ENCODE assay signal across 15 cellular contexts in genomic region chr6:85494551-85495337, GRCh38. TPM values are rescaled to one million over a fixed set of nuclear protein-coding genes. Genes with fewer than 3 reads are reported as not detected.
DNase-seq lines count a peak whose midpoint lies in the region; ATAC-seq, FAIRE-seq and TF ChIP-seq lines count a peak whose summit lies in the region.
"Had no signal": no experiment of that assay in that cellular context is flagged by ENCODE, and none has a peak within 500 bp of the region (broad histone marks: within the 10 kb centered on the region; RNA-seq: fewer than 3 reads in every experiment).

No MANE protein-coding gene starts in this region.

- DNase-seq in AML-193 (lab: John Stamatoyannopoulos, UW) (peak; percentile 13 to 21), astrocyte of the spinal cord (ENCODE audit: low read depth, low spot score) (peak; percentile 22), HepG2 (ENCODE audit: low spot score) (no peak), hippocampal formation (lab: John Stamatoyannopoulos, UW) (no peak), aorta (no peak)
- DNase-seq in activated T-cell treated with anti-CD3 and anti-CD28 coated beads, Interleukin-2, amount 50 U/mL, for 24 hours = no peak
- DNase-seq: activated naive CD8-positive, alpha-beta T cell treated with anti-CD3 and anti-CD28 coated beads, Interleukin-2, amount 50 U/mL, for 24 hours; endodermal cell; NCI-H1436 treated with DMSO at 0.1 percent for 48 hours had no signal

- POLR2A ChIA-PET in HepG2 (lab: Yijun Ruan, JAX) = no interaction called here

- H3K4me1 Mint-ChIP-seq in activated T-cell treated with anti-CD3 and anti-CD28 coated beads, Interleukin-2, amount 50 U/mL, for 24 hours (ENCODE audit: low read depth) = peaks cover 32% of the 10 kb centered on the region
- H3K4me1 Mint-ChIP-seq: endodermal cell had no signal

- H3K4me2 ChIP-seq in HepG2 (ENCODE audit: low read depth, low read length) = no peak overlapping the region
- H3K4me2 ChIP-seq: KMS-11 had no signal

- H3K27ac Mint-ChIP-seq in activated T-cell treated with anti-CD3 and anti-CD28 coated beads, Interleukin-2, amount 50 U/mL, for 24 hours = no peak overlapping the region
- H3K27ac Mint-ChIP-seq: activated naive CD8-positive, alpha-beta T cell treated with anti-CD3 and anti-CD28 coated beads, Interleukin-2, amount 50 U/mL, for 24 hours; endodermal cell had no signal

- H3K36me3 Mint-ChIP-seq in activated T-cell treated with anti-CD3 and anti-CD28 coated beads, Interleukin-2, amount 50 U/mL, for 24 hours (ENCODE audit: low read depth) = peaks cover 23% of the 10 kb centered on the region

- TSS peak; percentile 60 for BruUV-seq in HepG2 (replicated peaks; lab: Mats Ljungman, UMichigan)

- H3K79me2 ChIP-seq in HepG2 (ENCODE audit: insufficient read depth, low read length) = no peaks in the 10 kb centered on the region

- ATAC-seq in HepG2 (no peak), HG03439 (IDR thresholded peaks at IDR 0.05; ENCODE audit: unreplicated experiment) (no peak), aorta (ENCODE audit: low FRiP score) (no peak)
- ATAC-seq: activated naive CD8-positive, alpha-beta T cell treated with anti-CD3 and anti-CD28 coated beads, Interleukin-2, amount 50 U/mL, for 24 hours; GM12878 had no signal

- H3K4me3 Mint-ChIP-seq in activated T-cell treated with anti-CD3 and anti-CD28 coated beads, Interleukin-2, amount 50 U/mL, for 24 hours = no peak overlapping the region
- H3K4me3 Mint-ChIP-seq: activated naive CD8-positive, alpha-beta T cell treated with anti-CD3 and anti-CD28 coated beads, Interleukin-2, amount 50 U/mL, for 24 hours; endodermal cell had no signal

- FAIRE-seq in HepG2 (lab: Jason Lieb, UNC) = no peak
- FAIRE-seq: GM12878 had no signal

- intact Hi-C loops in HepG2 (cut with micrococcal nuclease; ENCODE audit: unreplicated experiment) = no loop called here
- intact Hi-C loops in aorta (cut with DNase I) = no loop called here

- peaks cover 26% of the 10 kb centered on the region for H3K9me3 Mint-ChIP-seq in activated T-cell treated with anti-CD3 and anti-CD28 coated beads, Interleukin-2, amount 50 U/mL, for 24 hours

- no peaks in the 10 kb centered on the region for H3K27me3 Mint-ChIP-seq in activated T-cell treated with anti-CD3 and anti-CD28 coated beads, Interleukin-2, amount 50 U/mL, for 24 hours
- H3K27me3 Mint-ChIP-seq: activated naive CD8-positive, alpha-beta T cell treated with anti-CD3 and anti-CD28 coated beads, Interleukin-2, amount 50 U/mL, for 24 hours had no signal

- H3K27me3 ChIP-seq in HepG2 (ENCODE audit: control insufficient read depth in 1 of 2, insufficient read depth in 2 of 2, low read length in 2 of 2) (no peaks in the 10 kb centered on the region), aorta (ENCODE audit: control insufficient read depth in 1 of 2, insufficient read depth in 2 of 2, low read length in 1 of 2) (no peaks in the 10 kb centered on the region)

- H3K4me1 ChIP-seq in HepG2 (ENCODE audit: insufficient read depth, low read length) (peaks cover 6% of the 10 kb centered on the region; the same call in 1 of the 2 replicates), aorta (ENCODE audit: control insufficient read depth in 1 of 2, insufficient read depth in 2 of 2, low read length in 2 of 2) (no peaks in the 10 kb centered on the region)

- CTCF ChIA-PET in HepG2 (lab: Yijun Ruan, JAX; ENCODE audit: low intra/inter-chr PET ratio, low total read pairs) = no interaction called here

- H3K27ac ChIP-seq in HepG2 (ENCODE audit: extremely low read length, insufficient read depth, low read length) (no peak overlapping the region), aorta (ENCODE audit: low read depth in 1 of 2, low read length in 2 of 2) (no peak overlapping the region)
- H3K27ac ChIP-seq: HL-60, KMS-11, SK-N-MC had no signal

- TF ChIP-seq RAD21 in Ishikawa (IDR thresholded peaks at IDR 0.05; ENCODE audit: low read depth) = no peak
- TF ChIP-seq RAD21 in HepG2 (CRISPR knock-in tag; IDR thresholded peaks at IDR 0.05) = no peak

- H4K20me1 ChIP-seq in HepG2 (ENCODE audit: insufficient read depth, low read length) = no peaks in the 10 kb centered on the region

- in situ Hi-C loops in astrocyte of the spinal cord (cut with HindIII; ENCODE audit: low sequenced_read_pairs) (no loop called here), HepG2 (cut with HindIII; ENCODE audit: extremely low pct_ligation_motif_present, low pct_unique_long_range_greater_than_20kb) (no loop called here)

- TF ChIP-seq EP300 in Ishikawa (IDR thresholded peaks at IDR 0.05; ENCODE audit: borderline replicate concordance) (no peak; the same call in 1 of the 2 replicates), HepG2 (IDR thresholded peaks at IDR 0.05; ENCODE audit: low read depth in 2 of 2, low read length in 2 of 2) (no peak), HepG2 (CRISPR knock-in tag; IDR thresholded peaks at IDR 0.05; ENCODE audit: borderline replicate concordance) (no peak)

- H2AFZ ChIP-seq in HepG2 (ENCODE audit: low read length) = no peak overlapping the region

- TF ChIP-seq POLR2A in HepG2 (IDR thresholded peaks at IDR 0.05; ENCODE audit: insufficient read depth in 1 of 2, low read depth in 2 of 2, low read length in 2 of 2) = no peak

- no peak overlapping the region for H3K9ac ChIP-seq in HepG2 (ENCODE audit: insufficient read depth, low read depth, low read length)
- H3K9ac ChIP-seq: KMS-11 had no signal

- no peak overlapping the region for H3K4me3 ChIP-seq in astrocyte of the spinal cord (ENCODE audit: low read depth, low read length)
- no peak overlapping the region for H3K4me3 ChIP-seq in HepG2 (replicated peaks in 1 of 3; ENCODE audit: insufficient read depth in 1 of 3, low read depth in 2 of 3, low read length in 3 of 3)
- H3K4me3 ChIP-seq in aorta (ENCODE audit: low read length in 2 of 2) = no peak overlapping the region
- H3K4me3 ChIP-seq: GM12878, SK-N-MC had no signal

- H3K9me3 ChIP-seq in HepG2 (ENCODE audit: low read length) (peaks cover 10% of the 10 kb centered on the region; the same call in 1 of the 2 replicates), aorta (ENCODE audit: control insufficient read depth, low read length) (no peaks in the 10 kb centered on the region)

- H3K36me3 ChIP-seq in HepG2 (replicated peaks in 1 of 2; ENCODE audit: control insufficient read depth in 1 of 2, insufficient read depth in 2 of 2, low read length in 2 of 2) (peaks cover 0 to 4% of the 10 kb centered on the region in 2 experiments; a peak in 1 of 5 replicates), aorta (ENCODE audit: control insufficient read depth in 1 of 2, insufficient read depth in 2 of 2, low read length in 1 of 2) (peaks cover 0 to 1% of the 10 kb centered on the region in 2 donors)

- TF ChIP-seq CTCF in astrocyte of the spinal cord (IDR thresholded peaks at IDR 0.05; ENCODE audit: low read depth, low read length) (no peak), HepG2 (CRISPR knock-in tag; IDR thresholded peaks at IDR 0.05) (no peak)

- 85% methylated on average over 5 of the region's 5 CpGs for WGBS in HepG2 (ENCODE audit: low lambda C conversion rate)
- 24 to 34% methylated on average over 5 of the region's 5 CpGs for WGBS in aorta, 2 donors

TF ChIP-seq in Ishikawa, 13 proteins besides CTCF, POLR2A, EP300 and RAD21:
- no peak for TF ChIP-seq TAF1 (IDR thresholded peaks at IDR 0.05; ENCODE audit: low read depth)
- 0 out of 2 replicates have a peak, but pooled peaks have one; percentile 37 for TF ChIP-seq CEBPB (IDR thresholded peaks at IDR 0.05)
- peak; percentile 31; the same call in 1 of the 2 replicates for TF ChIP-seq MAX (IDR thresholded peaks at IDR 0.05)
- no peak for TF ChIP-seq CREB1 (IDR thresholded peaks at IDR 0.05; ENCODE audit: low read depth)
- TF ChIP-seq TEAD4 (IDR thresholded peaks at IDR 0.05) = peak; percentile 48; the same call in 1 of the 2 replicates

TF ChIP-seq in HepG2, 621 proteins besides CTCF, POLR2A, EP300 and RAD21 (continues in another document):
- TF ChIP-seq SRF (IDR thresholded peaks at IDR 0.05; ENCODE audit: low read depth, low read length) = no peak
- TF ChIP-seq ZNF431 (CRISPR knock-in tag; IDR thresholded peaks at IDR 0.05; ENCODE audit: borderline replicate concordance, low read depth) = no peak
- TF ChIP-seq ZMYM3 (CRISPR knock-in tag; IDR thresholded peaks at IDR 0.05) = no peak
- TF ChIP-seq ZNF292 (CRISPR knock-in tag; IDR thresholded peaks at IDR 0.05; ENCODE audit: borderline replicate concordance, low read depth) = no peak
- TF ChIP-seq ZNF326 (CRISPR knock-in tag; IDR thresholded peaks at IDR 0.05; ENCODE audit: borderline replicate concordance) = no peak
- TF ChIP-seq ZNF44 (CRISPR knock-in tag; IDR thresholded peaks at IDR 0.05) = no peak
- TF ChIP-seq RBM39 (IDR thresholded peaks at IDR 0.05; ENCODE audit: low read depth, low read length, poor library complexity, severe bottlenecking) = no peak

RNA-seq across cellular contexts. Expression of gene NT5E, which starts 44.9 kb away (rescaled TPM):
- total RNA-seq in HepG2 (2016; rRNA removed; fragmentation: Illumina TruSeq; extraction: Trizol) = 6.4 and 9.5 TPM in 2 replicates
- total RNA-seq in HepG2 (2016; cell fraction: cytosol; rRNA removed; fragmentation: Illumina TruSeq; extraction: Trizol; ENCODE audit: low read depth) = 2.7 and 3.2 TPM in 2 replicates
- total RNA-seq in HepG2 (2016; cell fraction: insoluble cytoplasmic fraction; rRNA removed; fragmentation: Illumina TruSeq; extraction: Trizol) = 6.5 and 9.4 TPM in 2 replicates
- total RNA-seq in HepG2 (2016; cell fraction: membrane; rRNA removed; fragmentation: Illumina TruSeq; extraction: Trizol) = 4.5 and 4.6 TPM in 2 replicates
- total RNA-seq in HepG2 (2016; cell fraction: nucleus; rRNA removed; fragmentation: Illumina TruSeq; extraction: Trizol) = 11.7 and 12.4 TPM in 2 replicates
- polyA plus RNA-seq in HepG2 (2011; rRNA removed) = 33.0 and 40.6 TPM in 2 replicates
- polyA plus RNA-seq in HepG2 (2011; cell fraction: cytosol; rRNA removed) = 28.1 and 33.2 TPM in 2 replicates
- 38.4 and 39.5 TPM in 2 replicates for polyA plus RNA-seq in HepG2 (2011; cell fraction: nucleus; rRNA removed)
- 41.1 and 41.9 TPM in 2 replicates for polyA plus RNA-seq in HepG2 (2012)
- polyA plus RNA-seq in HepG2 (2016; cell fraction: cytosol; fragmentation: Illumina TruSeq; extraction: Trizol; ENCODE audit: low read depth) = 1.8 and 3.1 TPM in 2 replicates
- 5.9 and 6.0 TPM in 2 replicates for polyA plus RNA-seq in HepG2 (2016; cell fraction: insoluble cytoplasmic fraction; fragmentation: Illumina TruSeq; extraction: Trizol; ENCODE audit: low read depth)
- 3.5 and 3.7 TPM in 2 replicates for polyA plus RNA-seq in HepG2 (2016; cell fraction: membrane; fragmentation: Illumina TruSeq; extraction: Trizol; ENCODE audit: low read depth)
- 12.7 and 12.8 TPM in 2 replicates for polyA plus RNA-seq in HepG2 (2016; cell fraction: nucleus; fragmentation: Illumina TruSeq; extraction: Trizol; ENCODE audit: insufficient read depth, low read depth)
- 4.8 and 51.2 TPM in 2 replicates for polyA minus RNA-seq in HepG2 (2011; rRNA and poly(A)+ RNA removed; ENCODE audit: low replicate concordance)
- polyA minus RNA-seq in HepG2 (2011; cell fraction: cytosol; rRNA and poly(A)+ RNA removed) = 40.8 and 61.8 TPM in 2 replicates
- 27.0 and 35.1 TPM in 2 replicates for polyA minus RNA-seq in HepG2 (2011; cell fraction: nucleus; rRNA and poly(A)+ RNA removed)
- total RNA-seq in aorta = 10 to 100 TPM; 63.2 to 68.9 TPM
- polyA plus RNA-seq in aorta = 10 to 100 TPM; 19.7 to 30.6 TPM

Comparison
In these comparisons a context has a peak if more than half of its experiments do, and no peak if none do; other contexts are left out.
1. DNase-seq: peak in AML-193 (2 of 2) and astrocyte of the spinal cord (single experiment); none in HepG2 (single experiment), activated T-cell treated with anti-CD3 and anti-CD28 coated beads, Interleukin-2, amount 50 U/mL, for 24 hours (single experiment), hippocampal formation (0 of 2) and aorta (0 of 2).